ENCODE assay signal across 24 cellular contexts in the genomic region with DNA sequence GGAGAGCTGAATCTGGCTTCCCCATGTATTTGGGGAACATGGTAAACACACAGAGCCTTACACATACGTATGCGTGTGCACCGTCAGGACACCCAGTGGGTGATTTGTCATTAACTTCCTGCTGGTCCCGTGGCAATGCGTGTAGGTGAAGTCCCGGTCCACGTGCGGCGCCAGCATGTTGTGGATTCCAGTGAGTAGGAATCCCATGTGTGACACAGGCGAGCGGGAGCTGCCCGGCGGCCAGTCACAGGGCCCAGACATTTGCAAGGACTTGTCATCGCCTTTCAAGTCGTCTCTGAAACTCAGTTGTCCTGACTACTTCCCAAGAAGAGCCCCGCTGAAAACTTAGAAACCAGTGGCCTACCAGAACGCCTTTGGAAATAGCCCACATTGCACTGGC.
"Had no signal": no experiment of that assay in that cellular context is flagged by ENCODE, and none has a peak within 500 bp of the region (broad histone marks: within the 10 kb centered on the region; RNA-seq: fewer than 3 reads in every experiment).

No MANE protein-coding gene starts in this region.

- H3K4me3 ChIP-seq: breast epithelium, gastroesophageal sphincter, right atrium auricular region, smooth muscle cell had no signal

- ATAC-seq: gastroesophageal sphincter; left colon; naive thymus-derived CD4-positive, alpha-beta T cell; WTC11 had no signal

- H3K27me3 ChIP-seq: breast epithelium, gastroesophageal sphincter, right atrium auricular region had no signal

- H3K27ac ChIP-seq: breast epithelium, gastroesophageal sphincter, right atrium auricular region had no signal

- H3K4me3 Mint-ChIP-seq: activated naive CD4-positive, alpha-beta T cell treated with anti-CD3 and anti-CD28 coated beads, Interleukin-2, amount 10 ng/mL, durations not matched to agents 7 days and 5 days; activated naive CD8-positive, alpha-beta T cell treated with anti-CD3 and anti-CD28 coated beads, Interleukin-2, amount 10 ng/mL, durations not matched to agents 7 days and 5 days; activated T-helper 1 cell treated with anti-CD3 and anti-CD28 coated beads, Interleukin-12 subunit alpha, Interleukin-12 subunit beta, Interleukin-2, Interleukin-4 antibody, amounts not matched to agents 30 ng/mL and 10 ng/mL and 1 ng/mL, durations not matched to agents 14 hours and 24 hours and 36 hours; central memory CD8-positive, alpha-beta T cell; dendritic cell treated with granulocyte-macrophage colony-stimulating factor and Interleukin-4, amounts not matched to agents 40 ng/mL and 50 ng/mL, for 4 days; naive thymus-derived CD4-positive, alpha-beta T cell; neural crest cell; type B pancreatic cell; WTC11 had no signal

- H3K27me3 Mint-ChIP-seq: activated naive CD4-positive, alpha-beta T cell treated with anti-CD3 and anti-CD28 coated beads, Interleukin-2, amount 10 ng/mL, durations not matched to agents 7 days and 5 days; activated naive CD8-positive, alpha-beta T cell treated with anti-CD3 and anti-CD28 coated beads, Interleukin-2, amount 10 ng/mL, durations not matched to agents 7 days and 5 days; central memory CD8-positive, alpha-beta T cell; dendritic cell treated with granulocyte-macrophage colony-stimulating factor and Interleukin-4, amounts not matched to agents 40 ng/mL and 50 ng/mL, for 4 days; naive thymus-derived CD4-positive, alpha-beta T cell; type B pancreatic cell had no signal

- H3K36me3 ChIP-seq: breast epithelium, right atrium auricular region had no signal

- H3K9me3 ChIP-seq: breast epithelium, gastroesophageal sphincter, right atrium auricular region had no signal

- DNase-seq: activated CD4-positive, alpha-beta T cell treated with anti-CD3 and anti-CD28 coated beads for 1 hour; activated CD4-positive, alpha-beta T cell treated with anti-CD3 and anti-CD28 coated beads, Interleukin-2, amount 50 U/mL, for 1 hour; activated gamma-delta T cell; activated naive CD4-positive, alpha-beta T cell treated with anti-CD3 and anti-CD28 coated beads, Interleukin-2, amount 10 ng/mL, durations not matched to agents 7 days and 5 days; activated naive CD8-positive, alpha-beta T cell treated with anti-CD3 and anti-CD28 coated beads, Interleukin-2, amount 10 ng/mL, durations not matched to agents 7 days and 5 days; effector memory CD4-positive, alpha-beta T cell; hippocampal formation; left colon; naive thymus-derived CD4-positive, alpha-beta T cell; occipital lobe; stimulated activated CD4-positive, alpha-beta T cell treated with anti-CD3 and anti-CD28 coated beads, Interleukin-15, amount 100 ng/mL, for 24 hours; stimulated activated CD4-positive, alpha-beta T cell treated with anti-CD3 and anti-CD28 coated beads, Interleukin-2, amount 100 ng/mL, for 24 hours; stimulated activated naive CD4-positive, alpha-beta T cell treated with Interleukin-2 at 50 U/mL for 16 hours; T-helper 2 cell had no signal

- H3K9me3 Mint-ChIP-seq: activated naive CD4-positive, alpha-beta T cell treated with anti-CD3 and anti-CD28 coated beads, Interleukin-2, amount 10 ng/mL, durations not matched to agents 7 days and 5 days; activated naive CD8-positive, alpha-beta T cell treated with anti-CD3 and anti-CD28 coated beads, Interleukin-2, amount 10 ng/mL, durations not matched to agents 7 days and 5 days; activated T-helper 1 cell treated with anti-CD3 and anti-CD28 coated beads, Interleukin-12 subunit alpha, Interleukin-12 subunit beta, Interleukin-2, Interleukin-4 antibody, amounts not matched to agents 30 ng/mL and 10 ng/mL and 1 ng/mL, durations not matched to agents 14 hours and 24 hours and 36 hours; central memory CD8-positive, alpha-beta T cell; dendritic cell treated with granulocyte-macrophage colony-stimulating factor and Interleukin-4, amounts not matched to agents 40 ng/mL and 50 ng/mL, for 4 days; naive thymus-derived CD4-positive, alpha-beta T cell; neural crest cell; type B pancreatic cell; WTC11 had no signal

- H3K27ac Mint-ChIP-seq: activated naive CD4-positive, alpha-beta T cell treated with anti-CD3 and anti-CD28 coated beads, Interleukin-2, amount 10 ng/mL, durations not matched to agents 7 days and 5 days; activated naive CD8-positive, alpha-beta T cell treated with anti-CD3 and anti-CD28 coated beads, Interleukin-2, amount 10 ng/mL, durations not matched to agents 7 days and 5 days; activated T-helper 1 cell treated with anti-CD3 and anti-CD28 coated beads, Interleukin-12 subunit alpha, Interleukin-12 subunit beta, Interleukin-2, Interleukin-4 antibody, amounts not matched to agents 30 ng/mL and 10 ng/mL and 1 ng/mL, durations not matched to agents 14 hours and 24 hours and 36 hours; dendritic cell treated with granulocyte-macrophage colony-stimulating factor and Interleukin-4, amounts not matched to agents 40 ng/mL and 50 ng/mL, for 4 days; type B pancreatic cell; WTC11 had no signal

- H3K4me1 ChIP-seq: breast epithelium had no signal

- H3K36me3 Mint-ChIP-seq: WTC11 had no signal
